36 cellular contexts compared by ENCODE assay signal in genomic region chr2:240721596-240722180, GRCh38. TPM values are rescaled to one million over a fixed set of nuclear protein-coding genes. Genes with fewer than 3 reads are reported as not detected.
"Had no signal": no experiment of that assay in that cellular context is flagged by ENCODE, and none has a peak within 500 bp of the region (broad histone marks: within the 10 kb centered on the region; RNA-seq: fewer than 3 reads in every experiment).

No MANE protein-coding gene starts in this region.

- H3K4me3 ChIP-seq: adrenal gland, ascending aorta, body of pancreas, breast epithelium, cardiac muscle cell had no signal

- H3K4me1 ChIP-seq: adrenal gland, ascending aorta, body of pancreas, breast epithelium had no signal

- H3K27me3 ChIP-seq: adrenal gland, ascending aorta, body of pancreas, brain microvascular endothelial cell, breast epithelium, cardiac muscle cell had no signal

- FAIRE-seq: astrocyte, bronchial epithelial cell had no signal

- DNase-seq: activated effector memory CD4-positive, alpha-beta T cell treated with anti-CD3 and anti-CD28 coated beads, Interleukin-2, amount 50 U/mL, for 16 hours; activated effector memory CD4-positive, alpha-beta T cell treated with Interleukin-2 at 50 U/mL for 16 hours; activated gamma-delta T cell; activated gamma-delta T cell treated with Interleukin-2 at 50 U/mL for 16 hours; activated naive CD4-positive, alpha-beta T cell; activated naive CD4-positive, alpha-beta T cell treated with anti-CD3 and anti-CD28 coated beads for 36 hours; activated naive CD4-positive, alpha-beta T cell treated with anti-CD3 and anti-CD28 coated beads, Interleukin-2, amount 10 ng/mL, durations not matched to agents 7 days and 5 days; activated naive CD4-positive, alpha-beta T cell treated with anti-CD3 and anti-CD28 coated beads, Interleukin-2, amount 50 U/mL, for 16 hours; activated naive CD4-positive, alpha-beta T cell treated with Interleukin-2 at 50 U/mL for 16 hours; activated naive CD8-positive, alpha-beta T cell treated with anti-CD3 and anti-CD28 coated beads for 36 hours; activated naive CD8-positive, alpha-beta T cell treated with anti-CD3 and anti-CD28 coated beads, Interleukin-2, amount 10 ng/mL, durations not matched to agents 7 days and 5 days; activated naive CD8-positive, alpha-beta T cell treated with anti-CD3 and anti-CD28 coated beads, Interleukin-2, amount 50 U/mL, for 24 hours; activated T-cell treated with anti-CD3 and anti-CD28 coated beads for 4 hours; activated T-cell treated with anti-CD3 and anti-CD28 coated beads, Interleukin-2, amount 50 U/mL, for 1 hour; activated T-cell treated with anti-CD3 and anti-CD28 coated beads, Interleukin-2, amount 50 U/mL, for 24 hours; activated T-cell treated with anti-CD3 and anti-CD28 coated beads, Interleukin-2, amount 50 U/mL, for 4 hours; activated T-cell treated with anti-CD3 and anti-CD28 coated beads, Interleukin-2, amount 50 U/mL, for 48 hours; activated T-cell treated with anti-CD3 and anti-CD28 coated beads, Interleukin-2, amount 50 U/mL, for 72 hours; adrenal gland; amniotic stem cell; aorta; body of pancreas; brain microvascular endothelial cell; central memory CD4-positive, alpha-beta T cell; cerebellar nuclear complex had no signal

- H3K27ac ChIP-seq: adrenal gland, ascending aorta, body of pancreas, brain microvascular endothelial cell, breast epithelium, cardiac muscle cell had no signal

- ATAC-seq: activated naive CD4-positive, alpha-beta T cell treated with anti-CD3 and anti-CD28 coated beads, Interleukin-2, amount 50 U/mL, for 72 hours; activated naive CD8-positive, alpha-beta T cell treated with anti-CD3 and anti-CD28 coated beads, Interleukin-2, amount 50 U/mL, for 24 hours; activated T-cell treated with anti-CD3 and anti-CD28 coated beads, Interleukin-2, amount 50 U/mL, for 4 hours; activated T-cell treated with anti-CD3 and anti-CD28 coated beads, Interleukin-2, amount 50 U/mL, for 72 hours; activated T-helper 17 cell treated with anti-CD3 and anti-CD28 coated beads, Interleukin-2, amount 50 U/mL, for 72 hours; body of pancreas had no signal

- H3K9me3 ChIP-seq: adrenal gland, ascending aorta, body of pancreas, breast epithelium had no signal

- H3K36me3 ChIP-seq: adrenal gland, ascending aorta, brain microvascular endothelial cell, breast epithelium, cardiac muscle cell had no signal

RNA-seq across cellular contexts. Expression of gene AQP12A, which starts 30.0 kb away (rescaled TPM):
- total RNA-seq: activated naive CD4-positive, alpha-beta T cell treated with anti-CD3 and anti-CD28 coated beads for 36 hours; activated naive CD4-positive, alpha-beta T cell treated with anti-CD3 and anti-CD28 coated beads, Interleukin-2, amount 50 U/mL, for 72 hours; activated naive CD8-positive, alpha-beta T cell treated with anti-CD3 and anti-CD28 coated beads for 36 hours; activated naive CD8-positive, alpha-beta T cell treated with anti-CD3 and anti-CD28 coated beads, Interleukin-2, amount 10 ng/mL, durations not matched to agents 7 days and 5 days; activated T-cell treated with anti-CD3 and anti-CD28 coated beads, Interleukin-2, amount 50 U/mL, for 4 hours; activated T-cell treated with anti-CD3 and anti-CD28 coated beads, Interleukin-2, amount 50 U/mL, for 72 hours; activated T-helper 1 cell treated with anti-CD3 and anti-CD28 coated beads, Interleukin-12 subunit alpha, Interleukin-12 subunit beta, Interleukin-2, Interleukin-4 antibody, amounts not matched to agents 30 ng/mL and 10 ng/mL and 1 ng/mL, durations not matched to agents 14 hours and 24 hours and 36 hours; activated T-helper 17 cell treated with anti-CD3 and anti-CD28 coated beads, Interleukin-2, amount 50 U/mL, for 72 hours; activated T-helper 2 cell treated with anti-CD3 and anti-CD28 coated beads, Interferon-gamma antibody, Interleukin-2, Interleukin-4, amounts not matched to agents 10 μg/mL and 5 μg/mL and 100 μg/mL, durations not matched to agents 14 hours and 24 hours and 36 hours; adrenal gland; aorta; ascending aorta; astrocyte; breast epithelium; bronchial epithelial cell; cardiac muscle cell; cardiac septum; cerebellum had no signal
- polyA plus RNA-seq: adrenal gland, cardiac muscle cell had no signal

RNA-seq across cellular contexts. Expression of gene AQP12B, which starts 39.0 kb away (rescaled TPM):
- total RNA-seq: activated naive CD4-positive, alpha-beta T cell treated with anti-CD3 and anti-CD28 coated beads for 36 hours; activated naive CD4-positive, alpha-beta T cell treated with anti-CD3 and anti-CD28 coated beads, Interleukin-2, amount 50 U/mL, for 72 hours; activated naive CD8-positive, alpha-beta T cell treated with anti-CD3 and anti-CD28 coated beads for 36 hours; activated naive CD8-positive, alpha-beta T cell treated with anti-CD3 and anti-CD28 coated beads, Interleukin-2, amount 10 ng/mL, durations not matched to agents 7 days and 5 days; activated T-cell treated with anti-CD3 and anti-CD28 coated beads, Interleukin-2, amount 50 U/mL, for 4 hours; activated T-cell treated with anti-CD3 and anti-CD28 coated beads, Interleukin-2, amount 50 U/mL, for 72 hours; activated T-helper 1 cell treated with anti-CD3 and anti-CD28 coated beads, Interleukin-12 subunit alpha, Interleukin-12 subunit beta, Interleukin-2, Interleukin-4 antibody, amounts not matched to agents 30 ng/mL and 10 ng/mL and 1 ng/mL, durations not matched to agents 14 hours and 24 hours and 36 hours; activated T-helper 17 cell treated with anti-CD3 and anti-CD28 coated beads, Interleukin-2, amount 50 U/mL, for 72 hours; activated T-helper 2 cell treated with anti-CD3 and anti-CD28 coated beads, Interferon-gamma antibody, Interleukin-2, Interleukin-4, amounts not matched to agents 10 μg/mL and 5 μg/mL and 100 μg/mL, durations not matched to agents 14 hours and 24 hours and 36 hours; adrenal gland; aorta; ascending aorta; astrocyte; breast epithelium; bronchial epithelial cell; cardiac muscle cell; cardiac septum; cerebellum had no signal
- polyA plus RNA-seq: cardiac muscle cell had no signal
